25 cellular contexts compared by ENCODE assay signal in the genomic region with DNA sequence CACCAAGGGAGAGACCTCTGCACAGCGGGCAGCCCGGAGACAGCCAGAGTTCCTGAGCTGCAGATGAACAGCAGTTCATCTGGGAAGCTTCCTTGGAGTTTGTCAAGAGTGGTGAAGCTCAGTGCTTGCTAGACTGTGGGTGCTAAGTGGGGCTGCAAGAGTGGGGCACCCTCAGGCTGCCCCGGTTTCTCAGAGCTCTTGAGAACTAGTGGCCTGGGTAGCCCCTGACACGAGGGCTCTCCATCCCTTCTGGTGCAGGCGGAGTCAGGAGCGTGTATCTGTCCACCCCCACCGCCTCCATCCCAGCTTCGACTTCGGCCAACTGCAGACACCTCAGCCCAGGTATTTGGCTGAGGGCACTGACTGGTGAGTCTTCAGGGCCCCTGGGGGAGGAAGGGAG.
"Had no signal": no experiment of that assay in that cellular context is flagged by ENCODE, and none has a peak within 500 bp of the region (broad histone marks: within the 10 kb centered on the region; RNA-seq: fewer than 3 reads in every experiment).

No MANE protein-coding gene starts in this region.

- H3K36me3 ChIP-seq: brain microvascular endothelial cell, heart left ventricle had no signal

- H3K27ac ChIP-seq: brain microvascular endothelial cell, heart left ventricle had no signal

- H3K27me3 ChIP-seq: brain microvascular endothelial cell, heart left ventricle had no signal

- H3K4me1 ChIP-seq: heart left ventricle had no signal

- H3K4me3 ChIP-seq: heart left ventricle had no signal

- H3K9me3 ChIP-seq: heart left ventricle had no signal

- FAIRE-seq: astrocyte, colon, endometrium, frontal cortex had no signal

- DNase-seq: activated CD4-positive, alpha-beta memory T cell treated with anti-CD3 and anti-CD28 coated beads for 36 hours; activated CD4-positive, alpha-beta T cell treated with anti-CD3 and anti-CD28 coated beads for 36 hours; activated CD4-positive, alpha-beta T cell treated with anti-CD3 and anti-CD28 coated beads, Interleukin-2, amount 10 ng/mL, durations not matched to agents 24 days and 14 days; activated CD4-positive, CD25-positive, alpha-beta regulatory T cell; activated CD4-positive, CD25-positive, alpha-beta regulatory T cell treated with anti-CD3 and anti-CD28 coated beads, Interleukin-2, amount 50 U/mL, for 72 hours; activated CD8-positive, alpha-beta memory T cell treated with anti-CD3 and anti-CD28 coated beads, Interleukin-2, amount 10 ng/mL, durations not matched to agents 7 days and 5 days; activated CD8-positive, alpha-beta T cell treated with anti-CD3 and anti-CD28 coated beads, Interleukin-2, amount 10 ng/mL, durations not matched to agents 7 days and 5 days; activated gamma-delta T cell; activated naive CD4-positive, alpha-beta T cell; activated naive CD4-positive, alpha-beta T cell treated with anti-CD3 and anti-CD28 coated beads, Interleukin-2, amount 50 U/mL, for 16 hours; activated T-cell treated with anti-CD3 and anti-CD28 coated beads, Interleukin-2, amount 50 U/mL, for 4 hours; amniotic stem cell; anterior cingulate cortex; brain microvascular endothelial cell; caudate nucleus; cortex of kidney; dermis blood vessel endothelial cell; effector CD4-positive, alpha-beta T cell; foreskin fibroblast; heart left ventricle; T-helper 2 cell had no signal
